Comparison of ENCODE assay signal across 30 cellular contexts in genomic region chr14:51293926-51294290, GRCh38. TPM values are rescaled to one million over a fixed set of nuclear protein-coding genes. Genes with fewer than 3 reads are reported as not detected.
A peak's percentile ranks its signal among the peaks of the same experiment; 100 is the strongest.
DNase-seq lines count a peak whose midpoint lies in the region; ATAC-seq and TF ChIP-seq lines count a peak whose summit lies in the region.
"Had no signal": no experiment of that assay in that cellular context is flagged by ENCODE, and none has a peak within 500 bp of the region (broad histone marks: within the 10 kb centered on the region; RNA-seq: fewer than 3 reads in every experiment).

No MANE protein-coding gene starts in this region.

- H3K27ac ChIP-seq in heart left ventricle (peak overlapping the region in 11 of 12 donors; percentile 42 to 74 (median 62)), smooth muscle cell (ENCODE audit: low read depth) (peak overlapping the region; percentile 86), brain microvascular endothelial cell (no peak overlapping the region)
- H3K27ac ChIP-seq: BLaER1 treated with 17β-estradiol and CSF1 and Interleukin-3, amounts not matched to agents 10 nM and 100 nM; colonic mucosa; neutrophil had no signal

- H3K4me2 ChIP-seq in smooth muscle cell, result peak overlapping the region; percentile 25
- H3K4me2 ChIP-seq: BLaER1 treated with 17β-estradiol and CSF1 and Interleukin-3, amounts not matched to agents 10 nM and 100 nM had no signal

- H3K4me1 ChIP-seq in heart left ventricle (peaks cover 0 to 28% (median 13%) of the 10 kb centered on the region in 12 donors), smooth muscle cell (ENCODE audit: low read depth) (no peaks in the 10 kb centered on the region)
- H3K4me1 ChIP-seq: Caco-2, colonic mucosa, prostate gland had no signal

- H3K9me3 ChIP-seq in heart left ventricle (no peaks in the 10 kb centered on the region), smooth muscle cell (replicated peaks; ENCODE audit: low read depth) (no peaks in the 10 kb centered on the region)
- H3K9me3 ChIP-seq: BLaER1 treated with 17β-estradiol and CSF1 and Interleukin-3, amounts not matched to agents 10 nM and 100 nM; Caco-2; colonic mucosa; neutrophil; prostate gland; tibial artery had no signal

- ATAC-seq in heart left ventricle (peak in 1 of 4 donors; percentile 13), left ventricle myocardium superior (peak; percentile 25), GM21360 (IDR thresholded peaks at IDR 0.05; ENCODE audit: unreplicated experiment) (no peak)
- ATAC-seq: activated CD4-positive, alpha-beta T cell treated with anti-CD3 and anti-CD28 coated beads for 36 hours; activated naive CD8-positive, alpha-beta T cell treated with anti-CD3 and anti-CD28 coated beads, Interleukin-2, amount 50 U/mL, for 24 hours; stimulated activated naive B cell treated with anti-CD40 and anti-IgM and Interleukin-4, amounts not matched to agents 10 μg/mL and 1 μg/mL and 100 μg/mL, for 72 hours had no signal

- in situ Hi-C loops in brain microvascular endothelial cell (cut with HindIII; ENCODE audit: low pct_ligation_motif_present, low sequenced_read_pairs), result no loop called here

- no peak overlapping the region for H3K4me3 ChIP-seq in heart left ventricle
- H3K4me3 ChIP-seq in smooth muscle cell, result no peak overlapping the region
- H3K4me3 ChIP-seq in brain microvascular endothelial cell (ENCODE audit: low read depth, low read length), result no peak overlapping the region
- H3K4me3 ChIP-seq: BLaER1 treated with 17β-estradiol and CSF1 and Interleukin-3, amounts not matched to agents 10 nM and 100 nM; colonic mucosa; prostate gland; tibial artery had no signal

- H3K27me3 ChIP-seq in heart left ventricle (no peaks in the 10 kb centered on the region), smooth muscle cell (ENCODE audit: low read depth) (no peaks in the 10 kb centered on the region), brain microvascular endothelial cell (replicated peaks) (no peaks in the 10 kb centered on the region)
- H3K27me3 ChIP-seq: BLaER1 treated with 17β-estradiol and CSF1 and Interleukin-3, amounts not matched to agents 10 nM and 100 nM; colonic mucosa; neutrophil; tibial artery had no signal

- H3K36me3 ChIP-seq in heart left ventricle (no peaks in the 10 kb centered on the region), smooth muscle cell (ENCODE audit: low read depth) (no peaks in the 10 kb centered on the region), brain microvascular endothelial cell (replicated peaks) (no peaks in the 10 kb centered on the region)
- H3K36me3 ChIP-seq: BLaER1 treated with 17β-estradiol and CSF1 and Interleukin-3, amounts not matched to agents 10 nM and 100 nM; colonic mucosa; neutrophil; prostate gland; tibial artery had no signal

- H4K20me1 ChIP-seq in smooth muscle cell (ENCODE audit: low read depth), result no peaks in the 10 kb centered on the region
- H4K20me1 ChIP-seq: BLaER1 treated with 17β-estradiol and CSF1 and Interleukin-3, amounts not matched to agents 10 nM and 100 nM had no signal

- intact Hi-C loops in heart left ventricle (cut with DNase I), result loop anchor here in 1 of 10 donors (10.0 kb wide), 1 partner anchor 71 kb away; no protein-coding TSS in a partner anchor
- intact Hi-C loops in cardiac septum (cut with DNase I), result no loop called here
- intact Hi-C loops in left ventricle myocardium superior (cut with micrococcal nuclease), result no loop called here

- TF ChIP-seq CTCF in heart left ventricle (IDR thresholded peaks at IDR 0.05) (no peak), smooth muscle cell (IDR thresholded peaks at IDR 0.05; ENCODE audit: borderline replicate concordance, insufficient read depth, poor library complexity, severe bottlenecking) (no peak), brain microvascular endothelial cell (IDR thresholded peaks at IDR 0.05; ENCODE audit: low read depth, low read length, missing control alignments) (no peak)

- peak overlapping the region; percentile 30 for H3K9ac ChIP-seq in smooth muscle cell (ENCODE audit: low read depth)
- H3K9ac ChIP-seq: BLaER1 treated with 17β-estradiol and CSF1 and Interleukin-3, amounts not matched to agents 10 nM and 100 nM had no signal

- 78 to 85% (median 81%) methylated on average over 6 of the region's 6 CpGs for WGBS in heart left ventricle, 4 donors
- WGBS in smooth muscle cell (ENCODE audit: low lambda C conversion rate), result 83% methylated on average over 6 of the region's 6 CpGs

- H2AFZ ChIP-seq in smooth muscle cell (ENCODE audit: low read depth), result no peak overlapping the region

- no peaks in the 10 kb centered on the region for H3F3A ChIP-seq in smooth muscle cell (ENCODE audit: low read depth)

- no peak for DNase-seq in heart left ventricle
- no peak for DNase-seq in cardiac septum (ENCODE audit: low spot score)
- DNase-seq in left ventricle myocardium superior, result no peak
- DNase-seq in smooth muscle cell (lab: John Stamatoyannopoulos, UW; ENCODE audit: unreplicated experiment), result no peak
- DNase-seq in SK-N-DZ (ENCODE audit: low spot score), result no peak
- DNase-seq in T-helper 1 cell, result no peak
- no peak for DNase-seq in brain microvascular endothelial cell
- DNase-seq: activated CD4-positive, alpha-beta T cell treated with anti-CD3 and anti-CD28 coated beads for 36 hours; activated gamma-delta T cell treated with Interleukin-2 at 50 U/mL for 16 hours; activated naive CD8-positive, alpha-beta T cell treated with anti-CD3 and anti-CD28 coated beads, Interleukin-2, amount 50 U/mL, for 24 hours; activated T-cell treated with anti-CD3 and anti-CD28 coated beads, Interleukin-2, amount 50 U/mL, for 1 hour; Caco-2; DMS79; effector memory CD4-positive, alpha-beta T cell; erythroblast; GF-D8; Karpas-422; kidney glomerular epithelial cell; NCI-H1930; NCI-H69; RPMI8226; stimulated activated CD4-positive, alpha-beta T cell treated with anti-CD3 and anti-CD28 coated beads, Interleukin-12 subunit alpha, Interleukin-12 subunit beta, amount 100 ng/mL, for 4 hours; stimulated activated CD4-positive, alpha-beta T cell treated with anti-CD3 and anti-CD28 coated beads, Interleukin-4, amount 100 ng/mL, for 24 hours; stimulated activated naive B cell treated with anti-CD40 and anti-IgM and Interleukin-4, amounts not matched to agents 10 μg/mL and 1 μg/mL and 100 μg/mL, for 72 hours had no signal

- no peaks in the 10 kb centered on the region for H3K79me2 ChIP-seq in smooth muscle cell (ENCODE audit: low read depth)

- TF ChIP-seq POLR2A in heart left ventricle (IDR thresholded peaks at IDR 0.05), result no peak

RNA-seq across cellular contexts. Expression of gene TMX1, which starts 53.9 kb away (rescaled TPM):
- total RNA-seq in heart left ventricle (10 to 100 TPM in 4 of 9 donors, 1 to 10 TPM in 5; 6.1 to 18.6 (median 8.9) TPM), cardiac septum (8.7 TPM), left ventricle myocardium superior (8.9 TPM), smooth muscle cell (58.5 and 63.9 TPM in 2 replicates)
- polyA plus RNA-seq in heart left ventricle (1 to 10 TPM; 3.2 to 9.4 TPM), smooth muscle cell (31.3 and 34.1 TPM in 2 replicates)
- 45.1 and 51.7 TPM in 2 replicates for polyA plus RNA-seq in SK-N-DZ (2014; cell fraction: cytosol; rRNA removed)
- 17.5 and 30.8 TPM in 2 replicates for polyA plus RNA-seq in SK-N-DZ (2014; cell fraction: nucleus; rRNA removed)
